22 cellular contexts compared by ENCODE assay signal in the genomic region with DNA sequence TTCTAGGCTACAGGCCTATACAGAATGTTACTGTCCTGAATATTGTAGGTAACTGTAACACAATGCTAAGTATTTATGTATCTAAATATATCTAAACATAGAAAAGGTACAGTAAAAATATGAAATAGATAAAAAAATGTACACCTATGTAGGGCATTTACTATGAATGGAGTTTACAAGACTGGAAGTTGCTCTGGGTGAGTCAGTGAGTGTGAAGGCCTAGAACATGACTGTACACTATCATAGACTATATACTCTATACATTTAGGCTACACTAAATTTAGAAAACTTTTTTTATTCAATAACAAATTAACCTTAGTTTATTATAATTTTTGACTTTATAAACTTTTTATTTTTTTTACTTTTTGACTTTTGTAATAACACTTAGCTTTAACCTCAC.
"Had no signal": no experiment of that assay in that cellular context is flagged by ENCODE, and none has a peak within 500 bp of the region (broad histone marks: within the 10 kb centered on the region; RNA-seq: fewer than 3 reads in every experiment).

No MANE protein-coding gene starts in this region.

- FAIRE-seq: astrocyte had no signal

- H3K4me3 ChIP-seq: cardiac muscle cell had no signal

- DNase-seq: activated CD4-positive, alpha-beta T cell treated with anti-CD3 and anti-CD28 coated beads, Interleukin-2, amount 10 ng/mL, durations not matched to agents 24 days and 14 days; activated CD4-positive, alpha-beta T cell treated with anti-CD3 and anti-CD28 coated beads, Interleukin-2, amount 50 U/mL, for 48 hours; activated CD4-positive, CD25-positive, alpha-beta regulatory T cell treated with anti-CD3 and anti-CD28 coated beads, Interleukin-2, amount 50 U/mL, for 72 hours; activated CD8-positive, alpha-beta memory T cell treated with anti-CD3 and anti-CD28 coated beads, Interleukin-2, amount 10 ng/mL, durations not matched to agents 7 days and 5 days; activated effector memory CD4-positive, alpha-beta T cell treated with Interleukin-2 at 50 U/mL for 16 hours; activated naive CD4-positive, alpha-beta T cell; activated naive CD8-positive, alpha-beta T cell treated with anti-CD3 and anti-CD28 coated beads, Interleukin-2, amount 50 U/mL, for 24 hours; activated T-cell treated with anti-CD3 and anti-CD28 coated beads, Interleukin-2, amount 50 U/mL, for 24 hours; amygdala; NCI-H1092; NCI-H1694; NCI-H2029; NCI-H345; NCI-H510A; NCI-H526 treated with DMSO at 0.1 percent for 48 hours; SHP77 treated with DMSO at 0.1 percent for 48 hours; T-helper 1 cell had no signal

- H3K4me2 ChIP-seq: KMS-11 had no signal

- H3K27me3 ChIP-seq: cardiac muscle cell had no signal

- H3K9ac ChIP-seq: KMS-11 had no signal

- ATAC-seq: activated CD8-positive, alpha-beta memory T cell treated with anti-CD3 and anti-CD28 coated beads, Interleukin-2, amount 10 ng/mL, durations not matched to agents 7 days and 5 days; activated naive CD8-positive, alpha-beta T cell treated with anti-CD3 and anti-CD28 coated beads, Interleukin-2, amount 50 U/mL, for 24 hours; Panc1 had no signal

- H3K27ac ChIP-seq: cardiac muscle cell, KMS-11, RWPE1 had no signal

- H3K36me3 ChIP-seq: cardiac muscle cell had no signal
